ENCODE assay signal across 15 cellular contexts in genomic region chr5:38672059-38672791, GRCh38.
A peak's percentile ranks its signal among the peaks of the same experiment; 100 is the strongest.
DNase-seq lines count a peak whose midpoint lies in the region; ATAC-seq, FAIRE-seq and TF ChIP-seq lines count a peak whose summit lies in the region.
"Had no signal": no experiment of that assay in that cellular context is flagged by ENCODE, and none has a peak within 500 bp of the region (broad histone marks: within the 10 kb centered on the region; RNA-seq: fewer than 3 reads in every experiment).

No MANE protein-coding gene starts in this region.

- 45% methylated on average over 4 of the region's 5 CpGs for WGBS in mesenchymal stem cell

- H2AK5ac ChIP-seq in mesenchymal stem cell (ENCODE audit: low read length, severe bottlenecking), result no peak overlapping the region

- no peak for TF ChIP-seq CTCF in AG10803 (conservative IDR thresholded peaks at IDR 0.05; ENCODE audit: low read length)

- no peaks in the 10 kb centered on the region for H3K79me1 ChIP-seq in mesenchymal stem cell (replicated peaks; ENCODE audit: low read length, poor library complexity, severe bottlenecking)

- peak overlapping the region; percentile 81 for H4K8ac ChIP-seq in mesenchymal stem cell (ENCODE audit: low read length)

- H3K14ac ChIP-seq in mesenchymal stem cell (ENCODE audit: low read length in 2 of 2), result no peak overlapping the region

- peak overlapping the region; percentile 72 for H4K91ac ChIP-seq in mesenchymal stem cell (ENCODE audit: low read length)

- peak overlapping the region; percentile 78 to 81 for H3K18ac ChIP-seq in mesenchymal stem cell (ENCODE audit: low read depth in 1 of 2, low read length in 2 of 2)

- H3K4me3 ChIP-seq in AG10803 (ENCODE audit: low read length) (no peak overlapping the region), mesenchymal stem cell (ENCODE audit: insufficient read depth in 1 of 2, low read depth in 1 of 2, low read length in 2 of 2) (no peak overlapping the region)
- H3K4me3 ChIP-seq: right atrium auricular region, tibial artery had no signal

- no peaks in the 10 kb centered on the region for H3K36me3 ChIP-seq in mesenchymal stem cell (ENCODE audit: control insufficient read depth in 1 of 2, insufficient read depth in 2 of 2, low read depth in 1 of 2, low read length in 2 of 2)
- H3K36me3 ChIP-seq: right atrium auricular region, tibial artery had no signal

- no peak overlapping the region for H3K4me2 ChIP-seq in mesenchymal stem cell (ENCODE audit: low read length, poor library complexity, severe bottlenecking)

- H3K27ac ChIP-seq in mesenchymal stem cell (ENCODE audit: low read length, poor library complexity, severe bottlenecking), result no peak overlapping the region
- H3K27ac ChIP-seq: right atrium auricular region had no signal

- H3K9ac ChIP-seq in mesenchymal stem cell (ENCODE audit: low read length), result no peak overlapping the region

- no peak overlapping the region for H3K23ac ChIP-seq in mesenchymal stem cell (ENCODE audit: low read length in 2 of 2)

- H3K9me3 ChIP-seq in mesenchymal stem cell (ENCODE audit: control insufficient read depth, low read length), result no peaks in the 10 kb centered on the region
- H3K9me3 ChIP-seq: right atrium auricular region, tibial artery had no signal

- FAIRE-seq in HTR-8/SVneo (lab: Jason Lieb, UNC), result peak; percentile 51

- peaks cover 0 to 3% of the 10 kb centered on the region in 2 experiments for H3K27me3 ChIP-seq in mesenchymal stem cell (ENCODE audit: control insufficient read depth in 1 of 2, insufficient read depth in 1 of 2, low read length in 2 of 2)
- H3K27me3 ChIP-seq: right atrium auricular region, tibial artery had no signal

- no peak overlapping the region for H2BK5ac ChIP-seq in mesenchymal stem cell (ENCODE audit: low read depth, low read length, poor library complexity, severe bottlenecking)

- no peaks in the 10 kb centered on the region for H3K4me1 ChIP-seq in mesenchymal stem cell (ENCODE audit: control insufficient read depth, insufficient read depth, low read depth, low read length)

- H2BK120ac ChIP-seq in mesenchymal stem cell (ENCODE audit: low read depth, low read length), result peak overlapping the region; percentile 73

- no peak for ATAC-seq in GM18909 (IDR thresholded peaks at IDR 0.05; ENCODE audit: poor library complexity, unreplicated experiment)
- no peak for ATAC-seq in HG03457 (IDR thresholded peaks at IDR 0.05; ENCODE audit: unreplicated experiment)
- ATAC-seq in HG03439 (IDR thresholded peaks at IDR 0.05; ENCODE audit: unreplicated experiment), result no peak
- ATAC-seq: CD8-positive, alpha-beta T cell; effector memory CD8-positive, alpha-beta T cell had no signal

- H2BK12ac ChIP-seq in mesenchymal stem cell (ENCODE audit: low read length in 2 of 2), result peak overlapping the region; percentile 3 to 76

- peak overlapping the region in 1 of 2 experiments; percentile 96 for H3K4ac ChIP-seq in mesenchymal stem cell (ENCODE audit: low read depth in 1 of 2, low read length in 2 of 2)

- no peak overlapping the region for H2AFZ ChIP-seq in mesenchymal stem cell (ENCODE audit: low read depth, low read length)

- peak; percentile 22 for DNase-seq in AG10803 (ENCODE audit: low read depth)
- peak; percentile 47 for DNase-seq in HTR-8/SVneo (ENCODE audit: insufficient read length, low spot score)
- peak; percentile 99 for DNase-seq in amniotic epithelial cell (ENCODE audit: low read depth)
- peak; percentile 89 for DNase-seq in mesenchymal stem cell
- DNase-seq in MV-4-11 (lab: John Stamatoyannopoulos, UW), result no peak
- DNase-seq: activated CD8-positive, alpha-beta memory T cell treated with anti-CD3 and anti-CD28 coated beads for 24 hours; CD8-positive, alpha-beta T cell; effector memory CD8-positive, alpha-beta T cell; NCI-H1092; T-helper 2 cell; tibial artery had no signal

- H2BK15ac ChIP-seq in mesenchymal stem cell (ENCODE audit: low read depth, poor library complexity, severe bottlenecking), result peak overlapping the region; percentile 19
